In genomic region chr12:110123861-110124183, GRCh38 we compare ENCODE assay signal across 8 cellular contexts. TPM values are rescaled to one million over a fixed set of nuclear protein-coding genes. Genes with fewer than 3 reads are reported as not detected.
DNase-seq lines count a peak whose midpoint lies in the region; ATAC-seq and TF ChIP-seq lines count a peak whose summit lies in the region.

No MANE protein-coding gene starts in this region.

- H3K27ac Mint-ChIP-seq in T-helper 17 cell = peak overlapping the region; percentile 84
- H3K27ac Mint-ChIP-seq in natural killer cell treated with Interleukin-12 subunit alpha and Interleukin-12 subunit beta and Interleukin-15 and Interleukin-18, amount 100 ng/mL, for 72 hours = peak overlapping the region in 1 of 2 donors; percentile 48

- H3K4me3 Mint-ChIP-seq in T-helper 17 cell = peak overlapping the region; percentile 92
- H3K4me3 Mint-ChIP-seq in natural killer cell treated with Interleukin-12 subunit alpha and Interleukin-12 subunit beta and Interleukin-15 and Interleukin-18, amount 100 ng/mL, for 72 hours = peak overlapping the region; percentile 84

- peaks cover 18% of the 10 kb centered on the region for H3K27me3 Mint-ChIP-seq in T-helper 17 cell
- H3K27me3 Mint-ChIP-seq in natural killer cell treated with Interleukin-12 subunit alpha and Interleukin-12 subunit beta and Interleukin-15 and Interleukin-18, amount 100 ng/mL, for 72 hours = peaks cover 16 to 20% of the 10 kb centered on the region in 2 donors

- no peaks in the 10 kb centered on the region for H3K36me3 Mint-ChIP-seq in T-helper 17 cell (ENCODE audit: low read depth)
- H3K36me3 Mint-ChIP-seq in natural killer cell treated with Interleukin-12 subunit alpha and Interleukin-12 subunit beta and Interleukin-15 and Interleukin-18, amount 100 ng/mL, for 72 hours = no peaks in the 10 kb centered on the region

- H3K27ac ChIP-seq in HEK293 (ENCODE audit: extremely low read depth, low read depth, low read length) = no peak overlapping the region

- H3K36me3 ChIP-seq in HEK293 (ENCODE audit: control insufficient read depth in 2 of 2, insufficient read depth in 1 of 2, low read length in 2 of 2) = peaks cover 9 to 15% of the 10 kb centered on the region in 2 experiments; a peak in 2 of 3 replicates

- POLR2A ChIA-PET in HEK293 (lab: Yijun Ruan, JAX) = interaction anchor here (0.7 to 1.0 kb wide), 4 partner anchors 9 to 344 kb away, joined by 3 to 5 read pairs (median 4); partner anchors contain the start of genes FAM216A and GPN3

- H3K9me3 ChIP-seq in HEK293 (ENCODE audit: control insufficient read depth, insufficient read depth, low read depth, low read length) (no peaks in the 10 kb centered on the region), T-helper 17 cell (ENCODE audit: control insufficient read depth, low read length, poor library complexity, severe bottlenecking) (no peaks in the 10 kb centered on the region)

- H3K4me1 Mint-ChIP-seq in T-helper 17 cell = peaks cover 10% of the 10 kb centered on the region
- peaks cover 0 to 5% of the 10 kb centered on the region in 2 donors for H3K4me1 Mint-ChIP-seq in natural killer cell treated with Interleukin-12 subunit alpha and Interleukin-12 subunit beta and Interleukin-15 and Interleukin-18, amount 100 ng/mL, for 72 hours (ENCODE audit: low read depth in 2 of 2)

- no peaks in the 10 kb centered on the region for H3K4me1 ChIP-seq in HEK293 (ENCODE audit: control insufficient read depth, insufficient read depth, low read length)

- DNase-seq in GM12865 (ENCODE audit: low read depth) (no peak), T-helper 17 cell (no peak), NCI-H748 treated with DMSO at 0.1 percent for 48 hours (lab: John Stamatoyannopoulos, UW) (no peak), DMS79 treated with DMSO at 0.1 percent for 48 hours (lab: John Stamatoyannopoulos, UW) (no peak), cerebellum (ENCODE audit: low spot score) (no peak), HCEC 1CT (no peak)
- no peak for DNase-seq in natural killer cell treated with Interleukin-12 subunit alpha and Interleukin-12 subunit beta and Interleukin-15 and Interleukin-18, amount 100 ng/mL, for 72 hours (ENCODE audit: low spot score)

- no peaks in the 10 kb centered on the region for H3K9me3 Mint-ChIP-seq in natural killer cell treated with Interleukin-12 subunit alpha and Interleukin-12 subunit beta and Interleukin-15 and Interleukin-18, amount 100 ng/mL, for 72 hours

- peak overlapping the region; percentile 14; the same call in 1 of the 2 replicates for H3K4me3 ChIP-seq in GM12865 (ENCODE audit: low read depth, low read length)
- H3K4me3 ChIP-seq in HEK293 (ENCODE audit: low read depth, low read length) = no peak overlapping the region

- no peak for TF ChIP-seq CTCF in GM12865 (IDR thresholded peaks at IDR 0.05; ENCODE audit: insufficient read depth, low read depth, low read length, missing control alignments)
- TF ChIP-seq CTCF in HEK293 (tag by site-specific recombination; IDR thresholded peaks at IDR 0.05) = no peak

- CTCF ChIA-PET in HEK293 (lab: Yijun Ruan, JAX) = interaction anchor here (0.7 to 1.0 kb wide), 3 partner anchors 19 to 143 kb away, joined by 3 read pairs; no protein-coding TSS in a partner anchor

- ATAC-seq in T-helper 17 cell = no peak
- ATAC-seq in natural killer cell treated with Interleukin-12 subunit alpha and Interleukin-12 subunit beta and Interleukin-15 and Interleukin-18, amount 100 ng/mL, for 72 hours = no peak

TF ChIP-seq in HEK293, 187 proteins besides CTCF, POLR2A, EP300 and RAD21:
- TF ChIP-seq KLF8 (tag by site-specific recombination; IDR thresholded peaks at IDR 0.05) (peak; percentile 44), ZNF280C (tag by site-specific recombination; IDR thresholded peaks at IDR 0.05) (no peak), SP3 (tag by site-specific recombination; IDR thresholded peaks at IDR 0.05) (peak; percentile 59), ZNF692 (tag by site-specific recombination; IDR thresholded peaks at IDR 0.05) (peak; percentile 92), ZSCAN16 (tag by site-specific recombination; IDR thresholded peaks at IDR 0.05) (0 out of 2 replicates have a peak, but pooled peaks have one; percentile 18), ZNF660 (tag by site-specific recombination; IDR thresholded peaks at IDR 0.05) (no peak), WT1 (tag by site-specific recombination; IDR thresholded peaks at IDR 0.05) (0 out of 2 replicates have a peak, but pooled peaks have one; percentile 15), ZXDB (tag by site-specific recombination; IDR thresholded peaks at IDR 0.05) (peak; percentile 14; the same call in 1 of the 2 replicates), KLF1 (tag by site-specific recombination; IDR thresholded peaks at IDR 0.05) (0 out of 2 replicates have a peak, but pooled peaks have one; percentile 30), ZNF202 (tag by site-specific recombination; IDR thresholded peaks at IDR 0.05; ENCODE audit: borderline replicate concordance) (no peak), ZNF24 (tag by site-specific recombination; IDR thresholded peaks at IDR 0.05) (peak; percentile 95), BCL11A (tag by site-specific recombination; IDR thresholded peaks at IDR 0.05; ENCODE audit: low read depth) (no peak), ZBTB44 (tag by site-specific recombination; IDR thresholded peaks at IDR 0.05) (peak; percentile 98), ZFP69B (tag by site-specific recombination; IDR thresholded peaks at IDR 0.05) (peak; percentile 85)

RNA-seq across cellular contexts. Expression of gene IFT81, which starts 0.3 kb away (rescaled TPM):
- under 1 TPM; 0.42 to 0.86 TPM for total RNA-seq in T-helper 17 cell
- 1 to 10 TPM; 2.3 to 3.5 TPM for total RNA-seq in natural killer cell treated with Interleukin-12 subunit alpha and Interleukin-12 subunit beta and Interleukin-15 and Interleukin-18, amount 100 ng/mL, for 72 hours
- 49.3 TPM for total RNA-seq in cerebellum

Comparison
In these comparisons a context has a peak if more than half of its experiments do, and no peak if none do; other contexts are left out.
1. RNA of gene IFT81, which starts 0.3 kb away (total RNA-seq): 49.3 TPM in cerebellum (single experiment); 2.3 to 3.5 TPM in natural killer cell treated with Interleukin-12 subunit alpha and Interleukin-12 subunit beta and Interleukin-15 and Interleukin-18, amount 100 ng/mL, for 72 hours and 0.42 to 0.86 TPM in T-helper 17 cell; every median in the first group is over 10 times any median in the second.